In genomic region chr14:22285991-22286390, GRCh38 we compare ENCODE assay signal across 27 cellular contexts.
"Had no signal": no experiment of that assay in that cellular context is flagged by ENCODE, and none has a peak within 500 bp of the region (broad histone marks: within the 10 kb centered on the region; RNA-seq: fewer than 3 reads in every experiment).

No MANE protein-coding gene starts in this region.

- H3K4me1 ChIP-seq: colonic mucosa, psoas muscle, testis had no signal

- H3K9me3 ChIP-seq: colonic mucosa, esophagus muscularis mucosa, heart right ventricle, left lung, ovary, psoas muscle, spleen, testis, upper lobe of left lung had no signal

- H3K27ac ChIP-seq: colonic mucosa, esophagus muscularis mucosa, foreskin keratinocyte, heart right ventricle, left lung, ovary, psoas muscle, skin epidermis, spleen, testis, upper lobe of left lung had no signal

- H3K36me3 ChIP-seq: colonic mucosa, esophagus muscularis mucosa, heart right ventricle, left lung, ovary, spleen, tibial artery, upper lobe of left lung had no signal

- H3K4me3 ChIP-seq: colonic mucosa, esophagus muscularis mucosa, heart right ventricle, left lung, ovary, psoas muscle, skin epidermis, spleen, testis, tibial artery, upper lobe of left lung had no signal

- H3K27ac Mint-ChIP-seq: naive thymus-derived CD4-positive, alpha-beta T cell; nephron; stimulated activated memory B cell treated with anti-CD40 and anti-IgM and Interleukin-4, amounts not matched to agents 10 μg/mL and 1 μg/mL and 100 μg/mL, for 72 hours had no signal

- DNase-seq: colonic mucosa; dermis blood vessel endothelial cell; effector memory CD4-positive, alpha-beta T cell; foreskin keratinocyte; glutamatergic neuron; heart right ventricle; hippocampal formation; left cardiac atrium; left lung; mesendoderm; midbrain; naive thymus-derived CD4-positive, alpha-beta T cell; nucleus accumbens; ovary; psoas muscle; right cardiac atrium; spleen; stimulated activated CD4-positive, alpha-beta T cell treated with anti-CD3 and anti-CD28 coated beads, Interleukin-4, amount 100 ng/mL, for 4 hours; stimulated activated naive CD8-positive, alpha-beta T cell treated with anti-CD3 and anti-CD28 coated beads, Interleukin-15, Interleukin-2, amounts not matched to agents 100 U/mL and 50 U/mL, for 24 hours; substantia nigra; testis; tibial artery; upper lobe of left lung had no signal

- H3K9me3 Mint-ChIP-seq: naive thymus-derived CD4-positive, alpha-beta T cell; nephron had no signal

- H3K4me3 Mint-ChIP-seq: naive thymus-derived CD4-positive, alpha-beta T cell; nephron; stimulated activated memory B cell treated with anti-CD40 and anti-IgM and Interleukin-4, amounts not matched to agents 10 μg/mL and 1 μg/mL and 100 μg/mL, for 72 hours had no signal

- ATAC-seq: foreskin keratinocyte; heart right ventricle; left cardiac atrium; left lung; naive thymus-derived CD4-positive, alpha-beta T cell; psoas muscle; right cardiac atrium; stimulated activated memory B cell treated with anti-CD40 and anti-IgM and Interleukin-4, amounts not matched to agents 10 μg/mL and 1 μg/mL and 100 μg/mL, for 72 hours; stimulated activated naive CD8-positive, alpha-beta T cell treated with anti-CD3 and anti-CD28 coated beads, Interleukin-15, Interleukin-2, amounts not matched to agents 100 U/mL and 50 U/mL, for 24 hours had no signal

- H3K27me3 Mint-ChIP-seq: naive thymus-derived CD4-positive, alpha-beta T cell had no signal

- H3K27me3 ChIP-seq: colonic mucosa, esophagus muscularis mucosa, foreskin keratinocyte, left lung, ovary, spleen, testis, tibial artery, upper lobe of left lung had no signal
